In the genomic region with DNA sequence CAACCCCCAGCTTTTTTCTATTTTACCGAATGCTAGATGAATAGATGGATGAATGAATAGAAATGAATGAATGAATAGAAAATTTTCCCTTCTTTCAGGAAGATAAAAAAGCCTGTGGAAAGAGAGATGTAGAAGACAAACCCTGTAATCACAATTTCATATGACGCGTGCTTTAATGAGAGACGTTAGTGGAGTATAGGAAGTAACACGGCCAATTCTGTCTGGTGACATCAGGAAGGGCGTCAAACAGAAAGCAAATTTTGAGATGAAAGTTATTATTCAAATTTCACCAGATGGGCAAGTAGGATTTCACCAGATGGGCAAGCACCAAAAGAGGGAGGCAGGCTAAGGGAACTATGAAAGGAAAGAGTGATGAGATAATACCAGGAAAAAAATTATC, we compare ENCODE assay signal across 19 cellular contexts.
"Had no signal": no experiment of that assay in that cellular context is flagged by ENCODE, and none has a peak within 500 bp of the region (broad histone marks: within the 10 kb centered on the region; RNA-seq: fewer than 3 reads in every experiment).

No MANE protein-coding gene starts in this region.

- H3K4me1 ChIP-seq: foreskin keratinocyte, sigmoid colon, SJSA1, stomach, vagina had no signal

- H3K4me1 Mint-ChIP-seq: natural killer cell; stimulated activated effector memory CD8-positive, alpha-beta T cell treated with anti-CD3 and anti-CD28 coated beads, Interleukin-12 subunit alpha, Interleukin-12 subunit beta, amount 100 ng/mL, for 72 hours had no signal

- H3K27ac ChIP-seq: cardiac muscle cell, foreskin keratinocyte, hepatocyte, neutrophil, sigmoid colon, SJSA1, stomach, vagina had no signal

- ATAC-seq: foreskin keratinocyte; mucosa of descending colon; natural killer cell; stimulated activated effector memory CD8-positive, alpha-beta T cell treated with anti-CD3 and anti-CD28 coated beads, Interleukin-12 subunit alpha, Interleukin-12 subunit beta, amount 100 ng/mL, for 72 hours had no signal

- H3K9me3 ChIP-seq: mucosa of descending colon, neutrophil, sigmoid colon, SJSA1, stomach, vagina had no signal

- H3K27me3 ChIP-seq: cardiac muscle cell, foreskin keratinocyte, neutrophil, sigmoid colon, vagina had no signal

- H3K4me3 Mint-ChIP-seq: activated naive CD8-positive, alpha-beta T cell; natural killer cell; stimulated activated effector memory CD8-positive, alpha-beta T cell treated with anti-CD3 and anti-CD28 coated beads, Interleukin-12 subunit alpha, Interleukin-12 subunit beta, amount 100 ng/mL, for 72 hours had no signal

- H3K4me3 ChIP-seq: cardiac muscle cell, dorsolateral prefrontal cortex, hepatocyte, mucosa of descending colon, sigmoid colon, SJSA1, stomach, vagina had no signal

- H3K27ac Mint-ChIP-seq: activated naive CD8-positive, alpha-beta T cell; activated T-helper 2 cell treated with anti-CD3 and anti-CD28 coated beads, Interferon-gamma antibody, Interleukin-2, Interleukin-4, amounts not matched to agents 10 μg/mL and 5 μg/mL and 100 μg/mL, durations not matched to agents 14 hours and 24 hours and 36 hours; natural killer cell; stimulated activated effector memory CD8-positive, alpha-beta T cell treated with anti-CD3 and anti-CD28 coated beads, Interleukin-12 subunit alpha, Interleukin-12 subunit beta, amount 100 ng/mL, for 72 hours had no signal

- H3K36me3 ChIP-seq: cardiac muscle cell, neutrophil, sigmoid colon, SJSA1, stomach, vagina had no signal

- H3K36me3 Mint-ChIP-seq: activated naive CD8-positive, alpha-beta T cell; natural killer cell; stimulated activated effector memory CD8-positive, alpha-beta T cell treated with anti-CD3 and anti-CD28 coated beads, Interleukin-12 subunit alpha, Interleukin-12 subunit beta, amount 100 ng/mL, for 72 hours had no signal

- H3K9me3 Mint-ChIP-seq: activated T-helper 2 cell treated with anti-CD3 and anti-CD28 coated beads, Interferon-gamma antibody, Interleukin-2, Interleukin-4, amounts not matched to agents 10 μg/mL and 5 μg/mL and 100 μg/mL, durations not matched to agents 14 hours and 24 hours and 36 hours; natural killer cell; stimulated activated effector memory CD8-positive, alpha-beta T cell treated with anti-CD3 and anti-CD28 coated beads, Interleukin-12 subunit alpha, Interleukin-12 subunit beta, amount 100 ng/mL, for 72 hours had no signal

- H3K27me3 Mint-ChIP-seq: activated naive CD8-positive, alpha-beta T cell had no signal

- DNase-seq: amygdala; dorsolateral prefrontal cortex; foreskin keratinocyte; mesenchymal stem cell; mucosa of descending colon; natural killer cell; sigmoid colon; stimulated activated CD4-positive, alpha-beta T cell treated with anti-CD3 and anti-CD28 coated beads, Interleukin-4, amount 100 ng/mL, for 24 hours; stomach; T1000; trophoblast cell had no signal
